Comparison of ENCODE assay signal across 28 cellular contexts in the genomic region with DNA sequence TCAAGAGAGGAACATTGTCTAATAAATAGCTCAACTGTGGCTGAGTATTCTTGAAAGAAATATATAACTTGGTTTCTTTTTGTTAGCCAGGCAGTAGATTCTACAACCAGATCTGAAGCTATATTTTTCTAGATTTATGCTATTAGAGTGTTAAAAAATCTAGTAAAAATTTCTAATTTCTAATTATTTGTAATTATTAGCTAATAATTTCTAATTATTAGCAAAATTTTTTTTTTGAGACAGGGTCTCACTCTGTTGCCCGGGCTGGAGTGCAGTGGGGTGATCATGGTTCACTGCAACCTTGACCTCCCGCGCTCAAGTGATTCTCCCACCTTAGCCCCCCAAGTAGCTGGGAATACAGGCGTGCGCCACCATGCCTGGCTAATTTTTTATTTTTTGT. TPM values are rescaled to one million over a fixed set of nuclear protein-coding genes. Genes with fewer than 3 reads are reported as not detected.
DNase-seq lines count a peak whose midpoint lies in the region; ATAC-seq and TF ChIP-seq lines count a peak whose summit lies in the region.
"Had no signal": no experiment of that assay in that cellular context is flagged by ENCODE, and none has a peak within 500 bp of the region (broad histone marks: within the 10 kb centered on the region; RNA-seq: fewer than 3 reads in every experiment).

No MANE protein-coding gene starts in this region.

- no peak for DNase-seq in SK-N-SH
- no peak for DNase-seq in left ventricle myocardium superior
- DNase-seq in H7: no peak
- DNase-seq in coronary artery (ENCODE audit: low spot score): no peak
- DNase-seq: activated CD4-positive, alpha-beta T cell treated with anti-CD3 and anti-CD28 coated beads for 48 hours; activated CD8-positive, alpha-beta memory T cell treated with anti-CD3 and anti-CD28 coated beads, Interleukin-2, amount 10 ng/mL, durations not matched to agents 7 days and 5 days; activated naive CD4-positive, alpha-beta T cell treated with anti-CD3 and anti-CD28 coated beads, Interleukin-2, amount 50 U/mL, for 16 hours; activated T-cell treated with anti-CD3 and anti-CD28 coated beads, Interleukin-2, amount 50 U/mL, for 72 hours; anterior cingulate cortex; caudate nucleus; CD4-positive, alpha-beta memory T cell; dermis blood vessel endothelial cell; DMS 273 treated with DMSO at 0.1 percent for 48 hours; gastrocnemius medialis; hypothalamus; left ventricle myocardium inferior; NCI-H1092; NCI-H187 treated with DMSO at 0.1 percent for 48 hours; SHP77 treated with DMSO at 0.1 percent for 48 hours; T-cell had no signal

- H3K27me3 ChIP-seq in SK-N-SH (ENCODE audit: insufficient read depth): no peaks in the 10 kb centered on the region
- H3K27me3 ChIP-seq in SU-DHL-6 (ENCODE audit: low read length): no peaks in the 10 kb centered on the region
- H3K27me3 ChIP-seq in neural cell (ENCODE audit: insufficient read depth, low read depth, low read length): no peaks in the 10 kb centered on the region
- no peaks in the 10 kb centered on the region for H3K27me3 ChIP-seq in H7 (ENCODE audit: control insufficient read depth, insufficient read depth, low read length)
- H3K27me3 ChIP-seq: gastrocnemius medialis, tibial nerve had no signal

- 98% methylated on average over 5 of the region's 5 CpGs for WGBS in SK-N-SH (ENCODE audit: low lambda C conversion rate)

- H3K27me3 Mint-ChIP-seq in IgD-negative memory B cell: no peaks in the 10 kb centered on the region
- H3K27me3 Mint-ChIP-seq: activated CD8-positive, alpha-beta memory T cell treated with anti-CD3 and anti-CD28 coated beads, Interleukin-2, amount 10 ng/mL, durations not matched to agents 7 days and 5 days; CD4-positive, alpha-beta memory T cell; T-cell had no signal

- H3K9me3 Mint-ChIP-seq in IgD-negative memory B cell: no peaks in the 10 kb centered on the region
- H3K9me3 Mint-ChIP-seq: activated T-cell treated with anti-CD3 and anti-CD28 coated beads, Interleukin-2, amount 50 U/mL, for 72 hours; T-cell had no signal

- H4K20me1 ChIP-seq in SK-N-SH (ENCODE audit: insufficient read depth) (0 out of 2 replicates have a peak, but pooled peaks cover 6% of the 10 kb centered on the region), SU-DHL-6 (ENCODE audit: low read depth, low read length) (peaks cover 3% of the 10 kb centered on the region; the same call in 1 of the 2 replicates), neural cell (ENCODE audit: insufficient read depth) (no peaks in the 10 kb centered on the region)

- H3K27ac ChIP-seq in SK-N-SH (ENCODE audit: low read depth in 2 of 2, low read length in 1 of 2) (no peak overlapping the region), SU-DHL-6 (ENCODE audit: low read depth, low read length) (peak overlapping the region; percentile 93), neural cell (ENCODE audit: low read length) (no peak overlapping the region), coronary artery (no peak overlapping the region)
- H3K27ac ChIP-seq: 22Rv1, gastrocnemius medialis, left ventricle myocardium inferior, prostate gland, tibial nerve had no signal

- POLR2A ChIA-PET in SK-N-SH (lab: Yijun Ruan, JAX): no interaction called here

- H2AFZ ChIP-seq in SK-N-SH (ENCODE audit: low read depth): no peak overlapping the region
- H2AFZ ChIP-seq in SU-DHL-6 (ENCODE audit: low read depth, low read length, severe bottlenecking): no peak overlapping the region
- H2AFZ ChIP-seq in neural cell (ENCODE audit: low read depth, low read length): no peak overlapping the region

- H3K79me2 ChIP-seq in SK-N-SH (ENCODE audit: insufficient read depth) (peaks cover 59% of the 10 kb centered on the region), SU-DHL-6 (ENCODE audit: insufficient read depth, low read length) (peaks cover 78% of the 10 kb centered on the region), neural cell (replicated peaks; ENCODE audit: insufficient read depth, low read length) (peaks cover 43% of the 10 kb centered on the region)

- H3K4me1 Mint-ChIP-seq in IgD-negative memory B cell: peaks cover 41 to 63% (median 52%) of the 10 kb centered on the region in 3 donors

- H3F3A ChIP-seq in SK-N-SH (replicated peaks; ENCODE audit: insufficient read depth): peaks cover 12% of the 10 kb centered on the region
- H3F3A ChIP-seq in SU-DHL-6 (ENCODE audit: insufficient read depth): peaks cover 40% of the 10 kb centered on the region
- no peaks in the 10 kb centered on the region for H3F3A ChIP-seq in neural cell (ENCODE audit: insufficient read depth, low read length, poor library complexity, severe bottlenecking)

- TF ChIP-seq CTCF in SK-N-SH (IDR thresholded peaks at IDR 0.05) (no peak), SU-DHL-6 (IDR thresholded peaks at IDR 0.05; ENCODE audit: insufficient read depth, low read length, poor library complexity, severe bottlenecking) (no peak), neural cell (IDR thresholded peaks at IDR 0.05; ENCODE audit: poor library complexity, severe bottlenecking) (no peak), coronary artery (IDR thresholded peaks at IDR 0.05) (no peak)

- H3K9me2 ChIP-seq in SK-N-SH (no peaks in the 10 kb centered on the region), SU-DHL-6 (replicated peaks; ENCODE audit: insufficient read depth, low read length) (no peaks in the 10 kb centered on the region), neural cell (ENCODE audit: insufficient read depth, low read length) (no peaks in the 10 kb centered on the region)

- TF ChIP-seq EP300 in SK-N-SH (IDR thresholded peaks at IDR 0.05; ENCODE audit: borderline replicate concordance in 1 of 2, low read depth in 1 of 2, low read length in 1 of 2): no peak
- no peak for TF ChIP-seq EP300 in neural cell (conservative IDR thresholded peaks at IDR 0.05; ENCODE audit: poor library complexity, severe bottlenecking)

- peaks cover 5% of the 10 kb centered on the region for H3K36me3 Mint-ChIP-seq in IgD-negative memory B cell

- peak overlapping the region; percentile 47 to 59 (median 58) for H3K27ac Mint-ChIP-seq in IgD-negative memory B cell
- H3K27ac Mint-ChIP-seq: activated CD8-positive, alpha-beta memory T cell treated with anti-CD3 and anti-CD28 coated beads, Interleukin-2, amount 10 ng/mL, durations not matched to agents 7 days and 5 days; T-cell had no signal

- intact Hi-C loops in left ventricle myocardium superior (cut with micrococcal nuclease): no loop called here

- H3K9me3 ChIP-seq in SK-N-SH (no peaks in the 10 kb centered on the region), SU-DHL-6 (ENCODE audit: insufficient read depth, low read length) (no peaks in the 10 kb centered on the region), neural cell (ENCODE audit: low read length) (no peaks in the 10 kb centered on the region)
- H3K9me3 ChIP-seq: gastrocnemius medialis, left ventricle myocardium inferior, prostate gland, tibial nerve had no signal

- no peak overlapping the region for H3K4me3 ChIP-seq in SK-N-SH (ENCODE audit: low read depth in 2 of 2, low read length in 1 of 2)
- peak overlapping the region; percentile 71 for H3K4me3 ChIP-seq in SU-DHL-6 (ENCODE audit: insufficient read depth, low read length, poor library complexity, severe bottlenecking)
- H3K4me3 ChIP-seq in neural cell (ENCODE audit: low read length): peak overlapping the region; percentile 92
- H3K4me3 ChIP-seq in H7 (ENCODE audit: insufficient read depth, low read depth, low read length): no peak overlapping the region
- H3K4me3 ChIP-seq in coronary artery: no peak overlapping the region
- H3K4me3 ChIP-seq: gastrocnemius medialis, left ventricle myocardium inferior, prostate gland, tibial nerve had no signal

- ATAC-seq in SK-N-SH treated with all-trans-retinoic acid at 6 μM for 48 hours (no peak), left ventricle myocardium superior (no peak)
- ATAC-seq: activated CD8-positive, alpha-beta memory T cell treated with anti-CD3 and anti-CD28 coated beads, Interleukin-2, amount 10 ng/mL, durations not matched to agents 7 days and 5 days; activated T-cell treated with anti-CD3 and anti-CD28 coated beads, Interleukin-2, amount 50 U/mL, for 72 hours; gastrocnemius medialis; T-cell had no signal

- H3K4me2 ChIP-seq in SK-N-SH (peak overlapping the region; percentile 30; the same call in 1 of the 2 replicates), SU-DHL-6 (ENCODE audit: low read depth, low read length, poor library complexity, severe bottlenecking) (peak overlapping the region; percentile 93), neural cell (ENCODE audit: low read length) (peak overlapping the region; percentile 47)

- CTCF ChIA-PET in SK-N-SH (lab: Yijun Ruan, JAX): interaction anchor here (0.6 to 2.1 kb wide), 3 partner anchors 11 to 279 kb away, joined by 4 to 5 read pairs (median 5); a partner anchor contains a TSS

- H3K9ac ChIP-seq in SK-N-SH (no peak overlapping the region), SU-DHL-6 (ENCODE audit: low read length) (peak overlapping the region; percentile 91), neural cell (ENCODE audit: low read length) (no peak overlapping the region)

- H3K4me3 Mint-ChIP-seq in IgD-negative memory B cell: peak overlapping the region; percentile 21 to 94 (median 78)
- H3K4me3 Mint-ChIP-seq: T-cell had no signal

- peaks cover 7 to 13% of the 10 kb centered on the region in 2 experiments; a peak in 3 of 4 replicates for H3K4me1 ChIP-seq in SK-N-SH (ENCODE audit: control insufficient read depth in 1 of 2, insufficient read depth in 2 of 2, low read depth in 1 of 2, low read length in 1 of 2)
- H3K4me1 ChIP-seq: prostate gland had no signal

- no peak for TF ChIP-seq RAD21 in SK-N-SH (IDR thresholded peaks at IDR 0.05; ENCODE audit: low read length)
- TF ChIP-seq RAD21 in neural cell (conservative IDR thresholded peaks at IDR 0.05): no peak

- peaks cover 30 to 34% of the 10 kb centered on the region in 2 experiments for H3K36me3 ChIP-seq in SK-N-SH (replicated peaks in 1 of 2; ENCODE audit: control insufficient read depth in 1 of 2, insufficient read depth in 2 of 2, low read length in 1 of 2)
- H3K36me3 ChIP-seq in SU-DHL-6 (ENCODE audit: low read length): peaks cover 8% of the 10 kb centered on the region; the same call in 1 of the 2 replicates
- no peaks in the 10 kb centered on the region for H3K36me3 ChIP-seq in neural cell (ENCODE audit: insufficient read depth, low read length)
- H3K36me3 ChIP-seq in H7 (replicated peaks; ENCODE audit: control insufficient read depth, insufficient read depth, low read length): peaks cover 5% of the 10 kb centered on the region
- H3K36me3 ChIP-seq: prostate gland had no signal

RNA-seq across cellular contexts. Expression of a gene that starts 2.8 kb away (rescaled TPM):
- polyA plus RNA-seq in SK-N-SH (2012; rRNA removed) (15.4 and 16.9 TPM in 2 replicates), IgD-negative memory B cell (29.6 TPM), neural cell (51.8 and 54.8 TPM in 2 replicates)
- polyA plus RNA-seq in SK-N-SH (2012; cell fraction: cytosol; rRNA removed): 15.0 and 16.9 TPM in 2 replicates
- polyA plus RNA-seq in SK-N-SH (2012; cell fraction: nucleus; rRNA removed): 34.8 and 41.9 TPM in 2 replicates
- polyA minus RNA-seq in neural cell: 62.5 and 64.3 TPM in 2 replicates
- 18.3 TPM for total RNA-seq in left ventricle myocardium superior
- 39.1 TPM in 2 replicates for total RNA-seq in H7 (2014; rRNA removed; shearing (Covaris generic))

RNA-seq across cellular contexts. Expression of a gene that starts 3.1 kb away (rescaled TPM):
- polyA plus RNA-seq in SK-N-SH (2012; rRNA removed) (12.9 and 15.1 TPM in 2 replicates), IgD-negative memory B cell (81.3 TPM), neural cell (91.0 and 93.5 TPM in 2 replicates)
- 23.4 and 43.1 TPM in 2 replicates for polyA plus RNA-seq in SK-N-SH (2012; cell fraction: cytosol; rRNA removed)
- 4.9 and 9.5 TPM in 2 replicates for polyA plus RNA-seq in SK-N-SH (2012; cell fraction: nucleus; rRNA removed)
- 21.7 and 25.0 TPM in 2 replicates for polyA minus RNA-seq in neural cell
- total RNA-seq in left ventricle myocardium superior: 34.8 TPM
- total RNA-seq in H7 (2014; rRNA removed; shearing (Covaris generic)): 34.2 and 52.3 TPM in 2 replicates

RNA-seq across cellular contexts. Expression of a gene that starts 3.1 kb away (rescaled TPM):
- polyA plus RNA-seq in SK-N-SH (2012; rRNA removed): 106 and 138 TPM in 2 replicates
- polyA plus RNA-seq in SK-N-SH (2012; cell fraction: cytosol; rRNA removed): 140 and 172 TPM in 2 replicates
- 65.0 and 98.1 TPM in 2 replicates for polyA plus RNA-seq in SK-N-SH (2012; cell fraction: nucleus; rRNA removed)
- 104 TPM for polyA plus RNA-seq in IgD-negative memory B cell
- polyA plus RNA-seq in neural cell: 197 and 201 TPM in 2 replicates
- polyA minus RNA-seq in neural cell: 85.5 and 105 TPM in 2 replicates
- 38.7 TPM for total RNA-seq in left ventricle myocardium superior
- 84.4 and 105 TPM in 2 replicates for total RNA-seq in H7 (2014; rRNA removed; shearing (Covaris generic))

RNA-seq across cellular contexts. Expression of a gene that starts 39.8 kb away (rescaled TPM):
- polyA plus RNA-seq in SK-N-SH (2012; rRNA removed): 1.7 and 2.3 TPM in 2 replicates
- polyA plus RNA-seq in SK-N-SH (2012; cell fraction: cytosol; rRNA removed): 1.9 and 2.4 TPM in 2 replicates
- polyA plus RNA-seq in SK-N-SH (2012; cell fraction: nucleus; rRNA removed): 4.8 and 6.7 TPM in 2 replicates
- polyA plus RNA-seq in IgD-negative memory B cell: 5.5 TPM
- polyA plus RNA-seq in neural cell: 0.38 and 1.6 TPM in 2 replicates
- polyA minus RNA-seq in neural cell: 0.73 and 2.5 TPM in 2 replicates
- total RNA-seq in left ventricle myocardium superior: 2.9 TPM
- 0.30 TPM in 1 of 2 replicates, not detected in the other for total RNA-seq in H7 (2014; rRNA removed; shearing (Covaris generic))
- total RNA-seq: G401 had no signal

RNA-seq across cellular contexts. Expression of a gene that starts 42.5 kb away (rescaled TPM):
- 0.07 TPM in 1 of 2 replicates, not detected in the other for polyA plus RNA-seq in SK-N-SH (2012; rRNA removed)
- polyA plus RNA-seq in SK-N-SH (2012; cell fraction: cytosol; rRNA removed): 0.01 and 0.03 TPM in 2 replicates
- polyA plus RNA-seq in SK-N-SH (2012; cell fraction: nucleus; rRNA removed): 0.06 and 0.14 TPM in 2 replicates
- 2.5 TPM for polyA plus RNA-seq in IgD-negative memory B cell
- polyA plus RNA-seq in neural cell: 0.56 TPM in 1 of 2 replicates, not detected in the other
- 0.23 TPM in 1 of 2 replicates, not detected in the other for polyA minus RNA-seq in neural cell
- 1.8 TPM for total RNA-seq in left ventricle myocardium superior
- total RNA-seq in H7 (2014; rRNA removed; shearing (Covaris generic)): 15.6 and 19.9 TPM in 2 replicates
- total RNA-seq: G401 had no signal

Comparison
In these comparisons a context has a peak if more than half of its experiments do, and no peak if none do; other contexts are left out.
1. H3K4me2 ChIP-seq: peak in every context shown above with its lines; median percentile 93 in SU-DHL-6; 47 in neural cell; 30 in SK-N-SH.
2. H3K4me3 ChIP-seq: peak in SU-DHL-6 (single experiment) and neural cell (single experiment); none in SK-N-SH (0 of 2), H7 (single experiment) and coronary artery (single experiment).